In genomic region chr2:136021976-136022375, GRCh38 we compare ENCODE assay signal across 23 cellular contexts.
"Had no signal": no experiment of that assay in that cellular context is flagged by ENCODE, and none has a peak within 500 bp of the region (broad histone marks: within the 10 kb centered on the region; RNA-seq: fewer than 3 reads in every experiment).

No MANE protein-coding gene starts in this region.

- ATAC-seq: activated CD4-positive, alpha-beta T cell treated with anti-CD3 and anti-CD28 coated beads for 36 hours; activated naive CD4-positive, alpha-beta T cell treated with anti-CD3 and anti-CD28 coated beads, Interleukin-2, amount 50 U/mL, for 72 hours; activated T-helper 17 cell treated with anti-CD3 and anti-CD28 coated beads, Interleukin-2, amount 50 U/mL, for 72 hours; stimulated activated effector memory CD8-positive, alpha-beta T cell treated with anti-CD3 and anti-CD28 coated beads, Interleukin-12 subunit alpha, Interleukin-12 subunit beta, amount 100 ng/mL, for 72 hours; stimulated activated naive CD8-positive, alpha-beta T cell treated with anti-CD3 and anti-CD28 coated beads, Interleukin-15, amount 100 ng/mL, for 72 hours; WTC11 had no signal

- H3K4me3 ChIP-seq: ascending aorta, coronary artery, left lung, lung, right lobe of liver, skin epidermis, testis, uterus had no signal

- H3K27ac ChIP-seq: ascending aorta, coronary artery, parathyroid adenoma, right lobe of liver, skin epidermis, testis, uterus had no signal

- H3K4me1 ChIP-seq: ascending aorta, right lobe of liver, testis, uterus had no signal

- DNase-seq: activated CD4-positive, alpha-beta T cell treated with anti-CD3 and anti-CD28 coated beads for 36 hours; activated CD4-positive, alpha-beta T cell treated with anti-CD3 and anti-CD28 coated beads, Interleukin-2, amount 50 U/mL, for 4 hours; activated CD8-positive, alpha-beta memory T cell treated with anti-CD3 and anti-CD28 coated beads for 24 hours; activated CD8-positive, alpha-beta memory T cell treated with anti-CD3 and anti-CD28 coated beads, Interleukin-2, amount 50 U/mL, for 4 hours; activated T-cell treated with anti-CD3 and anti-CD28 coated beads, Interleukin-2, amount 50 U/mL, for 24 hours; foreskin fibroblast; left lung; naive thymus-derived CD4-positive, alpha-beta T cell; right lobe of liver; stimulated activated CD4-positive, alpha-beta T cell treated with anti-CD3 and anti-CD28 coated beads, Interleukin-2, amount 100 ng/mL, for 24 hours; stimulated activated naive CD8-positive, alpha-beta T cell treated with anti-CD3 and anti-CD28 coated beads, Interleukin-15, amount 100 ng/mL, for 72 hours; T1000; testis; uterus had no signal

- H3K27me3 ChIP-seq: ascending aorta, right lobe of liver, testis, uterus had no signal

- H3K36me3 ChIP-seq: ascending aorta, left lung, right lobe of liver, uterus had no signal

- H3K9me3 ChIP-seq: ascending aorta, left lung, right lobe of liver, testis, uterus had no signal
